ENCODE assay signal across 8 cellular contexts in the genomic region with DNA sequence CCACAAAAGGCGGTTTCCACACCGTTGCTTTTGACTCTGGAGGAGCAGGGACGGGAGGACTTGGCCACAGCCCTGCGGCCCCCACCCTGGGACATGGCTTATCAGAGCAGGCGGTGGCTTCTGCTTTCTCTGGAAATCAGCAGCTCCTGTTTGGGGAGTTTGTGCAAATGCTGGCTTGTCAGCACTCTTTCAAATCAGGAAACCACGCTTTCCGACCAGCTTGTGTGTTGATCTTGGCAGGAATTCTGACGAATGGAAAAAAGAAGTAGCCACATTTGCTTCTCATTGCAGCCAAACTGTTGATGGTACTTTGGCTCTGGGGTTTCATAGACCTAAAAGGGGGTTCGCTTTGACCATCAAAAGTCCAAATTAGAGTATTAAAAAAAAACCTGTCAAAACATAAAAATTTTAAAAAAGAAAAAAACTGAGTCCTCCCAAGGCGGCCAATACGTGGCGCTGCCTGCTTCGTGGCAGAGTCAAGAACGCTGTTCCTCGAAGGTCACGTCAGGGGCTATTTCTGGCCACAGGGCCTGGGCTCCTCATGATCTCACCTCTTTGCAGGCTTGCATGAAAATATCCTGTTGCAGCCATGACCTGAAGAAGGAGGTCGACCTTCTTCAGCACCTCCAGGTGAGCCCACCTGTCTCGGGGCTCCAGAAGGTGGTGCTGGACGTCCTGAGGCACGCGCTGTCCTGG.
DNase-seq lines count a peak whose midpoint lies in the region; ATAC-seq and TF ChIP-seq lines count a peak whose summit lies in the region.

No MANE protein-coding gene starts in this region.

- TF ChIP-seq CTCF in left ventricle myocardium inferior (IDR thresholded peaks at IDR 0.05; ENCODE audit: borderline replicate concordance): peak; percentile 65

- no peak overlapping the region for H3K23ac ChIP-seq in mesendoderm (ENCODE audit: low read length)

- H4K5ac ChIP-seq in mesendoderm (ENCODE audit: low read length): no peak overlapping the region

- no peaks in the 10 kb centered on the region for H4K20me1 ChIP-seq in GM23248 (ENCODE audit: insufficient read depth)

- H3K36me3 ChIP-seq in GM23248 (ENCODE audit: low read depth) (no peaks in the 10 kb centered on the region), left ventricle myocardium inferior (no peaks in the 10 kb centered on the region), skeletal muscle tissue (ENCODE audit: control insufficient read depth in 3 of 3, insufficient read depth in 3 of 3, low read length in 3 of 3) (no peaks in the 10 kb centered on the region), mesendoderm (ENCODE audit: control insufficient read depth, insufficient read depth, low read length) (no peaks in the 10 kb centered on the region)

- no peak overlapping the region for H3K4ac ChIP-seq in mesendoderm (ENCODE audit: low read depth, low read length)

- no peaks in the 10 kb centered on the region for H3K27me3 ChIP-seq in GM23248 (replicated peaks; ENCODE audit: insufficient read depth)
- peaks cover 8% of the 10 kb centered on the region for H3K27me3 ChIP-seq in left ventricle myocardium inferior (ENCODE audit: low read depth)
- H3K27me3 ChIP-seq in skeletal muscle tissue (ENCODE audit: control insufficient read depth in 3 of 3, insufficient read depth in 3 of 3, low read length in 3 of 3): peaks cover 2 to 12% (median 4%) of the 10 kb centered on the region in 3 donors
- no peaks in the 10 kb centered on the region for H3K27me3 ChIP-seq in mesendoderm (ENCODE audit: insufficient read depth, low read length, poor library complexity)

- no peak overlapping the region for H3K4me3 Mint-ChIP-seq in activated T-helper 17 cell treated with anti-CD3 and anti-CD28 coated beads, Interleukin-2, amount 50 U/mL, for 72 hours

- DNase-seq in GM23248 (peak; percentile 88), left ventricle myocardium inferior (peak; percentile 79), mesendoderm (no peak), retina (no peak)

- intact Hi-C loops in left ventricle myocardium inferior (cut with micrococcal nuclease): loop anchor here (5.0 kb wide), 1 partner anchor 103 kb away; no protein-coding TSS in a partner anchor

- H3K79me2 ChIP-seq in GM23248 (ENCODE audit: insufficient read depth) (no peaks in the 10 kb centered on the region), mesendoderm (ENCODE audit: control insufficient read depth, insufficient read depth, low read length) (no peaks in the 10 kb centered on the region)

- no peak overlapping the region for H2BK120ac ChIP-seq in mesendoderm (ENCODE audit: low read depth, low read length)

- no peaks in the 10 kb centered on the region for H3K36me3 Mint-ChIP-seq in activated T-helper 17 cell treated with anti-CD3 and anti-CD28 coated beads, Interleukin-2, amount 50 U/mL, for 72 hours (ENCODE audit: low read depth)

- H2BK15ac ChIP-seq in mesendoderm (replicated peaks; ENCODE audit: low read depth): no peak overlapping the region

- H3F3A ChIP-seq in GM23248 (ENCODE audit: insufficient read depth): no peaks in the 10 kb centered on the region

- peak overlapping the region; percentile 11 for H3K4me2 ChIP-seq in GM23248 (ENCODE audit: unreplicated experiment)
- no peak overlapping the region for H3K4me2 ChIP-seq in mesendoderm (ENCODE audit: low read length)

- H3K9me2 ChIP-seq in GM23248 (ENCODE audit: insufficient read depth): no peaks in the 10 kb centered on the region

- peaks cover 24% of the 10 kb centered on the region for H3K4me1 ChIP-seq in GM23248 (ENCODE audit: insufficient read depth)
- peaks cover 23% of the 10 kb centered on the region for H3K4me1 ChIP-seq in left ventricle myocardium inferior
- H3K4me1 ChIP-seq in skeletal muscle tissue (ENCODE audit: control insufficient read depth in 3 of 3, insufficient read depth in 3 of 3, low read length in 3 of 3): peaks cover 11 to 13% (median 13%) of the 10 kb centered on the region in 3 donors
- no peaks in the 10 kb centered on the region for H3K4me1 ChIP-seq in mesendoderm (ENCODE audit: control insufficient read depth, low read depth, low read length)

- 8 to 14% methylated on average over 20 to 21 of the region's 21 CpGs for whole genome bisulfite sequencing in GM23248 (ENCODE audit: low coverage in 1 of 2, low lambda C conversion rate in 2 of 2, missing lambda C conversion rate in 2 of 2), 2 experiments
- WGBS in mesendoderm (ENCODE audit: extremely low coverage, insufficient coverage, low lambda C conversion rate): no CpG with 5 or more reads among the region's 21 CpGs

- H2BK5ac ChIP-seq in mesendoderm (ENCODE audit: low read length): no peak overlapping the region

- H3K4me1 Mint-ChIP-seq in activated T-helper 17 cell treated with anti-CD3 and anti-CD28 coated beads, Interleukin-2, amount 50 U/mL, for 72 hours: no peaks in the 10 kb centered on the region

- no peak overlapping the region for H3K56ac ChIP-seq in mesendoderm (ENCODE audit: low read length)

- peak; percentile 29 for ATAC-seq in activated T-helper 17 cell treated with anti-CD3 and anti-CD28 coated beads, Interleukin-2, amount 50 U/mL, for 72 hours (replicated peaks)
- ATAC-seq in GM21717 (IDR thresholded peaks at IDR 0.05; ENCODE audit: unreplicated experiment): no peak
- no peak for ATAC-seq in HG02571 (IDR thresholded peaks at IDR 0.05; ENCODE audit: unreplicated experiment)

- peak overlapping the region; percentile 35 for H3K9ac ChIP-seq in GM23248
- H3K9ac ChIP-seq in skeletal muscle tissue (ENCODE audit: low read depth in 1 of 3, low read length in 3 of 3): peak overlapping the region in 1 of 3 donors; percentile 65
- H3K9ac ChIP-seq in mesendoderm (ENCODE audit: low read length): no peak overlapping the region

- H2AFZ ChIP-seq in GM23248: 0 out of 2 replicates have a peak overlapping the region, but pooled peaks have one; percentile 19

- H3K79me1 ChIP-seq in mesendoderm (ENCODE audit: low read length): no peaks in the 10 kb centered on the region

- H2AK5ac ChIP-seq in mesendoderm (ENCODE audit: low read length): no peak overlapping the region

- H3K9me3 Mint-ChIP-seq in activated T-helper 17 cell treated with anti-CD3 and anti-CD28 coated beads, Interleukin-2, amount 50 U/mL, for 72 hours: no peaks in the 10 kb centered on the region

- H4K8ac ChIP-seq in mesendoderm (ENCODE audit: low read depth, low read length): no peak overlapping the region

- H3K27ac ChIP-seq in GM23248: no peak overlapping the region
- peak overlapping the region; percentile 80 for H3K27ac ChIP-seq in left ventricle myocardium inferior (replicated peaks)
- peak overlapping the region; percentile 20 for H3K27ac ChIP-seq in skeletal muscle tissue (ENCODE audit: low read depth, low read length)
- H3K27ac ChIP-seq in mesendoderm (ENCODE audit: low read depth, low read length): no peak overlapping the region

- no peak overlapping the region for H3K18ac ChIP-seq in mesendoderm (ENCODE audit: low read length)

- H3K27me3 Mint-ChIP-seq in activated T-helper 17 cell treated with anti-CD3 and anti-CD28 coated beads, Interleukin-2, amount 50 U/mL, for 72 hours: peaks cover 3% of the 10 kb centered on the region

- H3K4me3 ChIP-seq in GM23248: peak overlapping the region; percentile 36
- H3K4me3 ChIP-seq in left ventricle myocardium inferior: peak overlapping the region; percentile 38
- H3K4me3 ChIP-seq in skeletal muscle tissue (ENCODE audit: low read length in 3 of 3): peak overlapping the region; percentile 15 to 37 (median 28)
- H3K4me3 ChIP-seq in mesendoderm (ENCODE audit: low read length): no peak overlapping the region

- in situ Hi-C loops in GM23248 (cut with MboI): loop anchor here (5.0 kb wide), 1 partner anchor 103 kb away; no protein-coding TSS in a partner anchor

- no peaks in the 10 kb centered on the region for H3K9me3 ChIP-seq in GM23248 (ENCODE audit: low read depth)
- no peaks in the 10 kb centered on the region for H3K9me3 ChIP-seq in left ventricle myocardium inferior (replicated peaks)
- H3K9me3 ChIP-seq in skeletal muscle tissue (ENCODE audit: control insufficient read depth in 3 of 3, low read length in 3 of 3): no peaks in the 10 kb centered on the region

- no peak overlapping the region for H3K27ac Mint-ChIP-seq in activated T-helper 17 cell treated with anti-CD3 and anti-CD28 coated beads, Interleukin-2, amount 50 U/mL, for 72 hours

Comparison
In these comparisons a context has a peak if more than half of its experiments do, and no peak if none do; other contexts are left out.
1. DNase-seq: peak in GM23248 (single experiment) and left ventricle myocardium inferior (single experiment); none in mesendoderm (single experiment) and retina (single experiment).
2. H3K27ac ChIP-seq: peak in left ventricle myocardium inferior (single experiment) and skeletal muscle tissue (single experiment); none in GM23248 (single experiment) and mesendoderm (single experiment).